In the genomic region with DNA sequence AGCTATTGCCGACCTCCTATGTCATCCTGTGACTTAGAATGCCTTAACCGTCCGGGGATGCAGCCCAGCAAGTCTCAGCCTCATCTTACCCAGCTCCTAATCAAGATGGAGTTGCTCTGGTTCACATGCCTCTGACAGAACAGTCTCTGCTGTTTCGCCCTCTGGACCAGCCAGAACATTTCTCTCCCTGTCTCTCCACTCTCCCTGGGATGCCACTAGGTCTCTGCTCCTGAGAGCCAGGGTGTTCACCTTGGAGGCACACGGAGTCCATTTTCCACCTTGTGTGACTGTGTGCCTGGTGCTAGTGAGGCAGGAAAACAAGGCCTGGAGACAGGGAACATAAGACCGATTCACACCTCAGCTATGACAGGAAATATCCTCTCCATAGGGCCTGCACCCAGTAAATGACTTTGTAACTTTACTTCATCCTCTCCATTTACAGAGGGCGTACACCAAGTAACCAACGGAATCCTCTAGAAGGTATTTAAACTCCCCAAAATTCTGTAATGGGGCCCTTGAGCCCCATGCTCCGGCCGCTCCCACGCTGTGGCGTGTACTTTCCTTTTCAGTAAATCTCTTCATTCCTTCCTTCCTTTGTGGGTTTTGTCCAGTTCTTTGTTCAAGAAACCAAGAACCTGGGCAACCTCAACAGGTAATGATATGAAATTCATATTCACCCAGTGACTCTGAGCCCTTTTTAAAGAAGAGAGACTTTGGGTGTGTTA, we compare ENCODE assay signal across 9 cellular contexts. TPM values are rescaled to one million over a fixed set of nuclear protein-coding genes. Genes with fewer than 3 reads are reported as not detected.
DNase-seq lines count a peak whose midpoint lies in the region; ATAC-seq, FAIRE-seq and TF ChIP-seq lines count a peak whose summit lies in the region.
"Had no signal": no experiment of that assay in that cellular context is flagged by ENCODE, and none has a peak within 500 bp of the region (broad histone marks: within the 10 kb centered on the region; RNA-seq: fewer than 3 reads in every experiment).

No MANE protein-coding gene starts in this region.

- H3K27ac ChIP-seq in HepG2 (ENCODE audit: extremely low read length, insufficient read depth, low read length), result peak overlapping the region; percentile 76
- peak overlapping the region in 19 of 21 experiments; percentile 17 to 100 (median 91) for H3K27ac ChIP-seq in skin epidermis

- no peaks in the 10 kb centered on the region for H4K20me1 ChIP-seq in HepG2 (ENCODE audit: insufficient read depth, low read length)

- peak overlapping the region; percentile 60 for H3K9ac ChIP-seq in HepG2 (ENCODE audit: insufficient read depth, low read depth, low read length)

- no peak overlapping the region for H3K4me3 ChIP-seq in Caco-2 (ENCODE audit: low read depth, low read length)
- peak overlapping the region; percentile 11 to 42 (median 15); a peak in 3 of 6 replicates for H3K4me3 ChIP-seq in HepG2 (replicated peaks in 1 of 3; ENCODE audit: insufficient read depth in 1 of 3, low read depth in 2 of 3, low read length in 3 of 3)
- H3K4me3 ChIP-seq in skin epidermis, result no peak overlapping the region

- BruUV-seq in Caco-2 (replicated peaks; lab: Mats Ljungman, UMichigan), result no TSS peak
- BruUV-seq in HepG2 (replicated peaks; lab: Mats Ljungman, UMichigan), result TSS peak; percentile 62

- H3K9me3 Mint-ChIP-seq in Caco-2 (ENCODE audit: unreplicated experiment), result no peaks in the 10 kb centered on the region
- no peaks in the 10 kb centered on the region for H3K9me3 Mint-ChIP-seq in activated T-helper 17 cell treated with anti-CD3 and anti-CD28 coated beads, Interleukin-2, amount 50 U/mL, for 72 hours

- CTCF ChIA-PET in Caco-2 (lab: Charles Lee), result interaction anchor here (4.0 kb wide), 1 partner anchor 102 kb away, joined by 15 read pairs; no protein-coding TSS in a partner anchor
- CTCF ChIA-PET in HepG2 (lab: Yijun Ruan, JAX; ENCODE audit: low intra/inter-chr PET ratio, low total read pairs), result no interaction called here

- H3K36me3 ChIP-seq in Caco-2 (ENCODE audit: control insufficient read depth, insufficient read depth, low read length), result no peaks in the 10 kb centered on the region
- H3K36me3 ChIP-seq in HepG2 (replicated peaks in 1 of 2; ENCODE audit: control insufficient read depth in 1 of 2, insufficient read depth in 2 of 2, low read length in 2 of 2), result no peaks in the 10 kb centered on the region

- WGBS in HepG2 (ENCODE audit: low lambda C conversion rate), result 60% methylated on average over 12 of the region's 12 CpGs

- peak overlapping the region; percentile 28 for H3K27ac Mint-ChIP-seq in Caco-2 (ENCODE audit: unreplicated experiment)
- peak overlapping the region; percentile 40 for H3K27ac Mint-ChIP-seq in activated T-helper 17 cell treated with anti-CD3 and anti-CD28 coated beads, Interleukin-2, amount 50 U/mL, for 72 hours

- H3K79me2 ChIP-seq in HepG2 (ENCODE audit: insufficient read depth, low read length), result no peaks in the 10 kb centered on the region

- intact Hi-C loops in Caco-2 (cut with micrococcal nuclease; ENCODE audit: unreplicated experiment) (no loop called here), HepG2 (cut with micrococcal nuclease; ENCODE audit: unreplicated experiment) (loop anchor here (2.0 kb wide), 1 partner anchor 24 kb away; no protein-coding TSS in a partner anchor)

- peak overlapping the region; percentile 72 for H3K4me2 ChIP-seq in HepG2 (ENCODE audit: low read depth, low read length)

- no peak for DNase-seq in Caco-2
- no peak for DNase-seq in HepG2 (ENCODE audit: low spot score)
- DNase-seq in NCI-H146 (lab: John Stamatoyannopoulos, UW), result no peak
- DNase-seq in EL, result no peak

- no peak overlapping the region for H2AFZ ChIP-seq in HepG2 (ENCODE audit: low read length)

- H3K9me3 ChIP-seq in Caco-2 (no peaks in the 10 kb centered on the region; the same call in 1 of the 2 replicates), HepG2 (ENCODE audit: low read length) (no peaks in the 10 kb centered on the region)

- no peak for TF ChIP-seq POLR2A in HepG2 (IDR thresholded peaks at IDR 0.05; ENCODE audit: insufficient read depth in 1 of 2, low read depth in 2 of 2, low read length in 2 of 2)

- POLR2A ChIA-PET in Caco-2 (lab: Charles Lee) (no interaction called here), HepG2 (lab: Yijun Ruan, JAX) (interaction anchor here (1.1 to 5.0 kb wide), 16 partner anchors 9 to 145 kb away, joined by 3 to 85 read pairs (median 7); a partner anchor contains a TSS)

- no peak for TF ChIP-seq RAD21 in HepG2 (CRISPR knock-in tag; IDR thresholded peaks at IDR 0.05)

- H3K4me1 ChIP-seq in Caco-2 (peaks cover 36% of the 10 kb centered on the region), HepG2 (ENCODE audit: insufficient read depth, low read length) (peaks cover 65% of the 10 kb centered on the region)

- H3K27me3 Mint-ChIP-seq in Caco-2 (ENCODE audit: insufficient read depth, unreplicated experiment), result no peaks in the 10 kb centered on the region
- H3K27me3 Mint-ChIP-seq in activated T-helper 17 cell treated with anti-CD3 and anti-CD28 coated beads, Interleukin-2, amount 50 U/mL, for 72 hours, result no peaks in the 10 kb centered on the region

- TF ChIP-seq CTCF in Caco-2 (IDR thresholded peaks at IDR 0.05; ENCODE audit: insufficient read depth in 1 of 2, low read depth in 1 of 2, low read length in 1 of 2, severe bottlenecking in 1 of 2, unreplicated experiment in 1 of 2) (no peak), HepG2 (CRISPR knock-in tag; IDR thresholded peaks at IDR 0.05) (no peak)

- no peaks in the 10 kb centered on the region for H3K27me3 ChIP-seq in Caco-2 (replicated peaks; ENCODE audit: control insufficient read depth, insufficient read depth, low read length)
- H3K27me3 ChIP-seq in HepG2 (ENCODE audit: control insufficient read depth in 1 of 2, insufficient read depth in 2 of 2, low read length in 2 of 2), result no peaks in the 10 kb centered on the region

- no peak overlapping the region for H3K4me3 Mint-ChIP-seq in Caco-2 (ENCODE audit: unreplicated experiment)
- no peak overlapping the region for H3K4me3 Mint-ChIP-seq in activated T-helper 17 cell treated with anti-CD3 and anti-CD28 coated beads, Interleukin-2, amount 50 U/mL, for 72 hours

- peaks cover 32% of the 10 kb centered on the region for H3K4me1 Mint-ChIP-seq in Caco-2 (ENCODE audit: low read depth, unreplicated experiment)
- H3K4me1 Mint-ChIP-seq in activated T-helper 17 cell treated with anti-CD3 and anti-CD28 coated beads, Interleukin-2, amount 50 U/mL, for 72 hours, result peaks cover 11% of the 10 kb centered on the region

- ATAC-seq in activated T-helper 17 cell treated with anti-CD3 and anti-CD28 coated beads, Interleukin-2, amount 50 U/mL, for 72 hours (replicated peaks), result no peak
- ATAC-seq in HepG2 (no peak), GM19467 (IDR thresholded peaks at IDR 0.05; ENCODE audit: unreplicated experiment) (no peak), GM19023 (IDR thresholded peaks at IDR 0.05; ENCODE audit: unreplicated experiment) (no peak)

- in situ Hi-C loops in HepG2 (cut with HindIII; ENCODE audit: extremely low pct_ligation_motif_present, low pct_unique_long_range_greater_than_20kb), result no loop called here

- no peak for FAIRE-seq in HepG2 (lab: Jason Lieb, UNC)
- FAIRE-seq: frontal cortex had no signal

- no peaks in the 10 kb centered on the region for H3K36me3 Mint-ChIP-seq in Caco-2 (ENCODE audit: insufficient read depth, unreplicated experiment)
- H3K36me3 Mint-ChIP-seq in activated T-helper 17 cell treated with anti-CD3 and anti-CD28 coated beads, Interleukin-2, amount 50 U/mL, for 72 hours (ENCODE audit: low read depth), result no peaks in the 10 kb centered on the region

- TF ChIP-seq EP300 in HepG2 (IDR thresholded peaks at IDR 0.05; ENCODE audit: low read depth in 2 of 2, low read length in 2 of 2), result no peak
- TF ChIP-seq EP300 in HepG2 (CRISPR knock-in tag; IDR thresholded peaks at IDR 0.05; ENCODE audit: borderline replicate concordance), result no peak

RNA-seq across cellular contexts. Expression of a gene that starts 16.7 kb away (rescaled TPM):
- total RNA-seq in Caco-2 (2022) (30.7 and 35.6 TPM in 2 replicates), HepG2 (2016; rRNA removed; fragmentation: Illumina TruSeq; extraction: Trizol) (24.8 and 50.1 TPM in 2 replicates)
- total RNA-seq in activated T-helper 17 cell treated with anti-CD3 and anti-CD28 coated beads, Interleukin-2, amount 50 U/mL, for 72 hours, result 1 to 10 TPM; 1.4 to 9.4 TPM
- 13.7 and 15.2 TPM in 2 replicates for total RNA-seq in HepG2 (2016; cell fraction: cytosol; rRNA removed; fragmentation: Illumina TruSeq; extraction: Trizol; ENCODE audit: low read depth)
- 20.5 and 56.5 TPM in 2 replicates for total RNA-seq in HepG2 (2016; cell fraction: insoluble cytoplasmic fraction; rRNA removed; fragmentation: Illumina TruSeq; extraction: Trizol)
- total RNA-seq in HepG2 (2016; cell fraction: membrane; rRNA removed; fragmentation: Illumina TruSeq; extraction: Trizol), result 36.4 and 42.9 TPM in 2 replicates
- 47.2 and 48.9 TPM in 2 replicates for total RNA-seq in HepG2 (2016; cell fraction: nucleus; rRNA removed; fragmentation: Illumina TruSeq; extraction: Trizol)
- 30.5 and 34.4 TPM in 2 replicates for polyA plus RNA-seq in HepG2 (2011; rRNA removed)
- 18.4 and 40.1 TPM in 2 replicates for polyA plus RNA-seq in HepG2 (2011; cell fraction: cytosol; rRNA removed)
- 268 and 442 TPM in 2 replicates for polyA plus RNA-seq in HepG2 (2011; cell fraction: nucleus; rRNA removed)
- polyA plus RNA-seq in HepG2 (2012), result 19.2 and 34.3 TPM in 2 replicates
- polyA plus RNA-seq in HepG2 (2016; cell fraction: cytosol; fragmentation: Illumina TruSeq; extraction: Trizol; ENCODE audit: low read depth), result 11.8 and 14.2 TPM in 2 replicates
- 26.0 and 28.4 TPM in 2 replicates for polyA plus RNA-seq in HepG2 (2016; cell fraction: insoluble cytoplasmic fraction; fragmentation: Illumina TruSeq; extraction: Trizol; ENCODE audit: low read depth)
- 26.2 and 30.9 TPM in 2 replicates for polyA plus RNA-seq in HepG2 (2016; cell fraction: membrane; fragmentation: Illumina TruSeq; extraction: Trizol; ENCODE audit: low read depth)
- polyA plus RNA-seq in HepG2 (2016; cell fraction: nucleus; fragmentation: Illumina TruSeq; extraction: Trizol; ENCODE audit: insufficient read depth, low read depth), result 152 and 159 TPM in 2 replicates
- polyA minus RNA-seq in HepG2 (2011; rRNA and poly(A)+ RNA removed; ENCODE audit: low replicate concordance), result 0.07 and 19.7 TPM in 2 replicates
- 10.4 and 11.1 TPM in 2 replicates for polyA minus RNA-seq in HepG2 (2011; cell fraction: cytosol; rRNA and poly(A)+ RNA removed)
- polyA minus RNA-seq in HepG2 (2011; cell fraction: nucleus; rRNA and poly(A)+ RNA removed), result 16.9 and 22.4 TPM in 2 replicates

RNA-seq across cellular contexts. Expression of a gene that starts 32.0 kb away (rescaled TPM):
- 6.9 and 12.4 TPM in 2 replicates for total RNA-seq in Caco-2 (2022)
- 10 to 100 TPM in 1 of 2 donors, 1 to 10 TPM in 1; 2.7 to 26.0 TPM for total RNA-seq in activated T-helper 17 cell treated with anti-CD3 and anti-CD28 coated beads, Interleukin-2, amount 50 U/mL, for 72 hours
- 30.0 and 52.6 TPM in 2 replicates for total RNA-seq in HepG2 (2016; rRNA removed; fragmentation: Illumina TruSeq; extraction: Trizol)
- 16.1 and 19.2 TPM in 2 replicates for total RNA-seq in HepG2 (2016; cell fraction: cytosol; rRNA removed; fragmentation: Illumina TruSeq; extraction: Trizol; ENCODE audit: low read depth)
- total RNA-seq in HepG2 (2016; cell fraction: insoluble cytoplasmic fraction; rRNA removed; fragmentation: Illumina TruSeq; extraction: Trizol), result 27.9 and 45.1 TPM in 2 replicates
- 15.2 and 16.4 TPM in 2 replicates for total RNA-seq in HepG2 (2016; cell fraction: membrane; rRNA removed; fragmentation: Illumina TruSeq; extraction: Trizol)
- total RNA-seq in HepG2 (2016; cell fraction: nucleus; rRNA removed; fragmentation: Illumina TruSeq; extraction: Trizol), result 36.7 and 42.1 TPM in 2 replicates
- 163 and 182 TPM in 2 replicates for polyA plus RNA-seq in HepG2 (2011; rRNA removed)
- polyA plus RNA-seq in HepG2 (2011; cell fraction: cytosol; rRNA removed), result 316 and 459 TPM in 2 replicates
- polyA plus RNA-seq in HepG2 (2011; cell fraction: nucleus; rRNA removed), result 94.3 and 120 TPM in 2 replicates
- 183 and 441 TPM in 2 replicates for polyA plus RNA-seq in HepG2 (2012)
- polyA plus RNA-seq in HepG2 (2016; cell fraction: cytosol; fragmentation: Illumina TruSeq; extraction: Trizol; ENCODE audit: low read depth), result 87.8 and 96.5 TPM in 2 replicates
- polyA plus RNA-seq in HepG2 (2016; cell fraction: insoluble cytoplasmic fraction; fragmentation: Illumina TruSeq; extraction: Trizol; ENCODE audit: low read depth), result 109 and 136 TPM in 2 replicates
- polyA plus RNA-seq in HepG2 (2016; cell fraction: membrane; fragmentation: Illumina TruSeq; extraction: Trizol; ENCODE audit: low read depth), result 64.1 and 65.9 TPM in 2 replicates
- 219 and 229 TPM in 2 replicates for polyA plus RNA-seq in HepG2 (2016; cell fraction: nucleus; fragmentation: Illumina TruSeq; extraction: Trizol; ENCODE audit: insufficient read depth, low read depth)
- 405 and 668 TPM in 2 replicates for polyA minus RNA-seq in HepG2 (2011; rRNA and poly(A)+ RNA removed; ENCODE audit: low replicate concordance)
- polyA minus RNA-seq in HepG2 (2011; cell fraction: cytosol; rRNA and poly(A)+ RNA removed), result 180 and 184 TPM in 2 replicates
- polyA minus RNA-seq in HepG2 (2011; cell fraction: nucleus; rRNA and poly(A)+ RNA removed), result 31.3 and 46.7 TPM in 2 replicates

RNA-seq across cellular contexts. Expression of a gene that starts 38.8 kb away (rescaled TPM):
- total RNA-seq in Caco-2 (2022) (3.0 and 3.2 TPM in 2 replicates), HepG2 (2016; rRNA removed; fragmentation: Illumina TruSeq; extraction: Trizol) (0.38 TPM in 1 of 2 replicates, not detected in the other)
- total RNA-seq in activated T-helper 17 cell treated with anti-CD3 and anti-CD28 coated beads, Interleukin-2, amount 50 U/mL, for 72 hours, result 10 to 100 TPM; 95.7 to 97.1 TPM
- not detected in 2 replicates for total RNA-seq in HepG2 (2016; cell fraction: cytosol; rRNA removed; fragmentation: Illumina TruSeq; extraction: Trizol; ENCODE audit: low read depth)
- total RNA-seq in HepG2 (2016; cell fraction: insoluble cytoplasmic fraction; rRNA removed; fragmentation: Illumina TruSeq; extraction: Trizol), result 0.24 TPM in 1 of 2 replicates, not detected in the other
- 0.34 TPM in 1 of 2 replicates, not detected in the other for total RNA-seq in HepG2 (2016; cell fraction: membrane; rRNA removed; fragmentation: Illumina TruSeq; extraction: Trizol)
- total RNA-seq in HepG2 (2016; cell fraction: nucleus; rRNA removed; fragmentation: Illumina TruSeq; extraction: Trizol), result not detected in 2 replicates
- polyA plus RNA-seq in HepG2 (2011; rRNA removed), result 11.1 and 18.7 TPM in 2 replicates
- polyA plus RNA-seq in HepG2 (2011; cell fraction: cytosol; rRNA removed), result 15.6 and 17.2 TPM in 2 replicates
- polyA plus RNA-seq in HepG2 (2011; cell fraction: nucleus; rRNA removed), result 4.5 and 6.7 TPM in 2 replicates
- 5.0 and 18.1 TPM in 2 replicates for polyA plus RNA-seq in HepG2 (2012)
- 0.40 and 0.62 TPM in 2 replicates for polyA plus RNA-seq in HepG2 (2016; cell fraction: cytosol; fragmentation: Illumina TruSeq; extraction: Trizol; ENCODE audit: low read depth)
- not detected in 2 replicates for polyA plus RNA-seq in HepG2 (2016; cell fraction: insoluble cytoplasmic fraction; fragmentation: Illumina TruSeq; extraction: Trizol; ENCODE audit: low read depth)
- 0.41 TPM in 1 of 2 replicates, not detected in the other for polyA plus RNA-seq in HepG2 (2016; cell fraction: membrane; fragmentation: Illumina TruSeq; extraction: Trizol; ENCODE audit: low read depth)
- polyA plus RNA-seq in HepG2 (2016; cell fraction: nucleus; fragmentation: Illumina TruSeq; extraction: Trizol; ENCODE audit: insufficient read depth, low read depth), result 0.85 and 1.3 TPM in 2 replicates
- 15.4 and 536 TPM in 2 replicates for polyA minus RNA-seq in HepG2 (2011; rRNA and poly(A)+ RNA removed; ENCODE audit: low replicate concordance)
- polyA minus RNA-seq in HepG2 (2011; cell fraction: cytosol; rRNA and poly(A)+ RNA removed), result 4.5 and 5.8 TPM in 2 replicates
- polyA minus RNA-seq in HepG2 (2011; cell fraction: nucleus; rRNA and poly(A)+ RNA removed), result 1.5 and 2.7 TPM in 2 replicates

RNA-seq across cellular contexts. Expression of a gene that starts 41.4 kb away (rescaled TPM):
- total RNA-seq in Caco-2 (2022), result 143 and 149 TPM in 2 replicates
- not detected for total RNA-seq in activated T-helper 17 cell treated with anti-CD3 and anti-CD28 coated beads, Interleukin-2, amount 50 U/mL, for 72 hours
- 21.1 and 28.7 TPM in 2 replicates for total RNA-seq in HepG2 (2016; rRNA removed; fragmentation: Illumina TruSeq; extraction: Trizol)
- 5.8 and 6.9 TPM in 2 replicates for total RNA-seq in HepG2 (2016; cell fraction: cytosol; rRNA removed; fragmentation: Illumina TruSeq; extraction: Trizol; ENCODE audit: low read depth)
- total RNA-seq in HepG2 (2016; cell fraction: insoluble cytoplasmic fraction; rRNA removed; fragmentation: Illumina TruSeq; extraction: Trizol), result 17.5 and 29.7 TPM in 2 replicates
- total RNA-seq in HepG2 (2016; cell fraction: membrane; rRNA removed; fragmentation: Illumina TruSeq; extraction: Trizol), result 13.9 and 14.9 TPM in 2 replicates
- total RNA-seq in HepG2 (2016; cell fraction: nucleus; rRNA removed; fragmentation: Illumina TruSeq; extraction: Trizol), result 14.5 and 19.8 TPM in 2 replicates
- 18.0 and 25.1 TPM in 2 replicates for polyA plus RNA-seq in HepG2 (2011; rRNA removed)
- polyA plus RNA-seq in HepG2 (2011; cell fraction: cytosol; rRNA removed), result 13.8 and 24.2 TPM in 2 replicates
- polyA plus RNA-seq in HepG2 (2011; cell fraction: nucleus; rRNA removed), result 59.8 and 70.5 TPM in 2 replicates
- polyA plus RNA-seq in HepG2 (2012), result 12.9 and 13.0 TPM in 2 replicates
- polyA plus RNA-seq in HepG2 (2016; cell fraction: cytosol; fragmentation: Illumina TruSeq; extraction: Trizol; ENCODE audit: low read depth), result 4.6 and 4.9 TPM in 2 replicates
- polyA plus RNA-seq in HepG2 (2016; cell fraction: insoluble cytoplasmic fraction; fragmentation: Illumina TruSeq; extraction: Trizol; ENCODE audit: low read depth), result 22.3 and 24.1 TPM in 2 replicates
- polyA plus RNA-seq in HepG2 (2016; cell fraction: membrane; fragmentation: Illumina TruSeq; extraction: Trizol; ENCODE audit: low read depth), result 7.9 and 9.3 TPM in 2 replicates
- 38.2 and 40.1 TPM in 2 replicates for polyA plus RNA-seq in HepG2 (2016; cell fraction: nucleus; fragmentation: Illumina TruSeq; extraction: Trizol; ENCODE audit: insufficient read depth, low read depth)
- 30.4 and 42.3 TPM in 2 replicates for polyA minus RNA-seq in HepG2 (2011; rRNA and poly(A)+ RNA removed; ENCODE audit: low replicate concordance)
- 24.6 and 25.2 TPM in 2 replicates for polyA minus RNA-seq in HepG2 (2011; cell fraction: cytosol; rRNA and poly(A)+ RNA removed)
- 9.9 and 14.7 TPM in 2 replicates for polyA minus RNA-seq in HepG2 (2011; cell fraction: nucleus; rRNA and poly(A)+ RNA removed)
- total RNA-seq: frontal cortex had no signal

RNA-seq across cellular contexts. Expression of a gene that starts 45.0 kb away (rescaled TPM):
- total RNA-seq in Caco-2 (2022), result 7.0 and 7.3 TPM in 2 replicates
- total RNA-seq in activated T-helper 17 cell treated with anti-CD3 and anti-CD28 coated beads, Interleukin-2, amount 50 U/mL, for 72 hours, result 100 to 1,000 TPM; 187 to 261 TPM
- total RNA-seq in HepG2 (2016; rRNA removed; fragmentation: Illumina TruSeq; extraction: Trizol), result 10.4 and 13.8 TPM in 2 replicates
- total RNA-seq in HepG2 (2016; cell fraction: cytosol; rRNA removed; fragmentation: Illumina TruSeq; extraction: Trizol; ENCODE audit: low read depth), result 4.6 and 5.5 TPM in 2 replicates
- total RNA-seq in HepG2 (2016; cell fraction: insoluble cytoplasmic fraction; rRNA removed; fragmentation: Illumina TruSeq; extraction: Trizol), result 11.6 and 12.1 TPM in 2 replicates
- total RNA-seq in HepG2 (2016; cell fraction: membrane; rRNA removed; fragmentation: Illumina TruSeq; extraction: Trizol), result 5.2 and 7.6 TPM in 2 replicates
- total RNA-seq in HepG2 (2016; cell fraction: nucleus; rRNA removed; fragmentation: Illumina TruSeq; extraction: Trizol), result 6.0 and 9.0 TPM in 2 replicates
- 267 and 289 TPM in 2 replicates for polyA plus RNA-seq in HepG2 (2011; rRNA removed)
- 371 and 454 TPM in 2 replicates for polyA plus RNA-seq in HepG2 (2011; cell fraction: cytosol; rRNA removed)
- polyA plus RNA-seq in HepG2 (2011; cell fraction: nucleus; rRNA removed), result 88.0 and 115 TPM in 2 replicates
- 111 and 258 TPM in 2 replicates for polyA plus RNA-seq in HepG2 (2012)
- polyA plus RNA-seq in HepG2 (2016; cell fraction: cytosol; fragmentation: Illumina TruSeq; extraction: Trizol; ENCODE audit: low read depth), result 23.4 and 27.5 TPM in 2 replicates
- polyA plus RNA-seq in HepG2 (2016; cell fraction: insoluble cytoplasmic fraction; fragmentation: Illumina TruSeq; extraction: Trizol; ENCODE audit: low read depth), result 52.2 and 56.6 TPM in 2 replicates
- 26.5 and 30.4 TPM in 2 replicates for polyA plus RNA-seq in HepG2 (2016; cell fraction: membrane; fragmentation: Illumina TruSeq; extraction: Trizol; ENCODE audit: low read depth)
- polyA plus RNA-seq in HepG2 (2016; cell fraction: nucleus; fragmentation: Illumina TruSeq; extraction: Trizol; ENCODE audit: insufficient read depth, low read depth), result 46.2 and 58.7 TPM in 2 replicates
- 409 and 521 TPM in 2 replicates for polyA minus RNA-seq in HepG2 (2011; rRNA and poly(A)+ RNA removed; ENCODE audit: low replicate concordance)
- polyA minus RNA-seq in HepG2 (2011; cell fraction: cytosol; rRNA and poly(A)+ RNA removed), result 52.0 and 52.6 TPM in 2 replicates
- 21.9 and 27.4 TPM in 2 replicates for polyA minus RNA-seq in HepG2 (2011; cell fraction: nucleus; rRNA and poly(A)+ RNA removed)

Comparison
In these comparisons a context has a peak if more than half of its experiments do, and no peak if none do; other contexts are left out.
1. H3K4me3 ChIP-seq: peak in HepG2 (3 of 3); none in Caco-2 (single experiment) and skin epidermis (0 of 7).
2. RNA of a gene that starts 38.8 kb away (total RNA-seq): 95.7 to 97.1 TPM in activated T-helper 17 cell treated with anti-CD3 and anti-CD28 coated beads, Interleukin-2, amount 50 U/mL, for 72 hours; 3.0 to 3.2 TPM in Caco-2 and 0.24 to 0.38 TPM in HepG2; every median in the first group is over 10 times any median in the second.